Comparison of ENCODE assay signal across 12 cellular contexts in genomic region chr21:31158789-31159581, GRCh38.
DNase-seq lines count a peak whose midpoint lies in the region; ATAC-seq and TF ChIP-seq lines count a peak whose summit lies in the region.
"Had no signal": no experiment of that assay in that cellular context is flagged by ENCODE, and none has a peak within 500 bp of the region (broad histone marks: within the 10 kb centered on the region; RNA-seq: fewer than 3 reads in every experiment).

No MANE protein-coding gene starts in this region.

- TF ChIP-seq CTCF in WTC11 (IDR thresholded peaks at IDR 0.05): no peak
- TF ChIP-seq CTCF in suprapubic skin (IDR thresholded peaks at IDR 0.05): no peak

- POLR2A ChIA-PET in WTC11 (lab: Charles Lee): no interaction called here

- H3K4me3 Mint-ChIP-seq in activated T-cell treated with anti-CD3 and anti-CD28 coated beads, Interleukin-2, amount 50 U/mL, for 24 hours: peak overlapping the region; percentile 5
- peak overlapping the region; percentile 74 for H3K4me3 Mint-ChIP-seq in WTC11

- H3K4me1 Mint-ChIP-seq in activated T-cell treated with anti-CD3 and anti-CD28 coated beads, Interleukin-2, amount 50 U/mL, for 24 hours (ENCODE audit: low read depth): peaks cover 84% of the 10 kb centered on the region
- peaks cover 60% of the 10 kb centered on the region for H3K4me1 Mint-ChIP-seq in WTC11

- TF ChIP-seq POLR2A in suprapubic skin (IDR thresholded peaks at IDR 0.05): no peak

- no peak overlapping the region for H3K4me3 ChIP-seq in right cardiac atrium (ENCODE audit: low read length)
- peak overlapping the region; percentile 12 for H3K4me3 ChIP-seq in suprapubic skin

- ATAC-seq in WTC11 (peak; percentile 33), right cardiac atrium (peak; percentile 26 to 53), GM21528 (IDR thresholded peaks at IDR 0.05; ENCODE audit: low FRiP score, unreplicated experiment) (no peak)
- ATAC-seq: SK-N-SH treated with all-trans-retinoic acid at 6 μM for 48 hours had no signal

- H3K4me1 ChIP-seq in right cardiac atrium (ENCODE audit: control insufficient read depth, insufficient read depth, low read length) (no peaks in the 10 kb centered on the region), suprapubic skin (peaks cover 10% of the 10 kb centered on the region)

- H3K36me3 Mint-ChIP-seq in activated T-cell treated with anti-CD3 and anti-CD28 coated beads, Interleukin-2, amount 50 U/mL, for 24 hours (ENCODE audit: low read depth): peaks cover 84% of the 10 kb centered on the region
- H3K36me3 Mint-ChIP-seq in WTC11: peaks cover 40% of the 10 kb centered on the region

- no peak for DNase-seq in activated T-cell treated with anti-CD3 and anti-CD28 coated beads, Interleukin-2, amount 50 U/mL, for 24 hours
- no peak for DNase-seq in activated T-cell treated with anti-CD3 and anti-CD28 coated beads, Interleukin-2, amount 50 U/mL, for 48 hours
- DNase-seq in WTC11 (ENCODE audit: low spot score) (no peak), right cardiac atrium (no peak), suprapubic skin (ENCODE audit: low spot score in 2 of 2) (no peak), mucosa of gallbladder (ENCODE audit: low spot score) (no peak), SIG-M5 (lab: John Stamatoyannopoulos, UW) (no peak)
- DNase-seq: activated effector memory CD4-positive, alpha-beta T cell treated with anti-CD3 and anti-CD28 coated beads, Interleukin-2, amount 50 U/mL, for 16 hours; stimulated activated CD4-positive, alpha-beta T cell treated with anti-CD3 and anti-CD28 coated beads, Interleukin-1b, Interleukin-23, amount 100 ng/mL, for 48 hours had no signal

- no peaks in the 10 kb centered on the region for H3K27me3 Mint-ChIP-seq in activated T-cell treated with anti-CD3 and anti-CD28 coated beads, Interleukin-2, amount 50 U/mL, for 24 hours
- H3K27me3 Mint-ChIP-seq in WTC11 (ENCODE audit: low read depth): no peaks in the 10 kb centered on the region

- H3K36me3 ChIP-seq in suprapubic skin: peaks cover 19% of the 10 kb centered on the region
- H3K36me3 ChIP-seq: esophagus muscularis mucosa had no signal

- H3K9me3 ChIP-seq in right cardiac atrium (ENCODE audit: control insufficient read depth, low read length) (peaks cover 4% of the 10 kb centered on the region), suprapubic skin (peaks cover 13% of the 10 kb centered on the region)

- H3K27ac ChIP-seq in right cardiac atrium (ENCODE audit: low read length) (no peak overlapping the region), suprapubic skin (no peak overlapping the region)

- TF ChIP-seq EP300 in suprapubic skin (IDR thresholded peaks at IDR 0.05): no peak

- CTCF ChIA-PET in WTC11 (lab: Charles Lee): interaction anchor here (1.1 kb wide), 1 partner anchor 750 kb away, joined by 3 read pairs; no protein-coding TSS in a partner anchor

- H3K9me3 Mint-ChIP-seq in activated T-cell treated with anti-CD3 and anti-CD28 coated beads, Interleukin-2, amount 50 U/mL, for 24 hours: peaks cover 4% of the 10 kb centered on the region
- peaks cover 26% of the 10 kb centered on the region for H3K9me3 Mint-ChIP-seq in WTC11

- H3K27me3 ChIP-seq in right cardiac atrium (ENCODE audit: control insufficient read depth, insufficient read depth) (no peaks in the 10 kb centered on the region), suprapubic skin (no peaks in the 10 kb centered on the region)
- H3K27me3 ChIP-seq: esophagus muscularis mucosa had no signal

- WGBS in right cardiac atrium: 88% methylated on average over 8 of the region's 8 CpGs
- WGBS in suprapubic skin: 85% methylated on average over 7 of the region's 8 CpGs

- intact Hi-C loops in right cardiac atrium (cut with DNase I): no loop called here

- peak overlapping the region; percentile 73 for H3K27ac Mint-ChIP-seq in activated T-cell treated with anti-CD3 and anti-CD28 coated beads, Interleukin-2, amount 50 U/mL, for 24 hours
- H3K27ac Mint-ChIP-seq in WTC11: peak overlapping the region; percentile 76

TF ChIP-seq in WTC11, 78 proteins besides CTCF, POLR2A, EP300 and RAD21 (continues in another document):
- no peak for TF ChIP-seq ZNF281 (CRISPR knock-in tag; IDR thresholded peaks at IDR 0.05)
- TF ChIP-seq ATF6 (CRISPR knock-in tag; IDR thresholded peaks at IDR 0.05): no peak
- no peak for TF ChIP-seq STAT6 (CRISPR knock-in tag; conservative IDR thresholded peaks at IDR 0.05; ENCODE audit: low read depth)
- no peak for TF ChIP-seq SOX15 (CRISPR knock-in tag; IDR thresholded peaks at IDR 0.05)
